Comparison of ENCODE assay signal across 9 cellular contexts in genomic region chr19:27776020-27776419, GRCh38.
DNase-seq lines count a peak whose midpoint lies in the region; ATAC-seq, FAIRE-seq and TF ChIP-seq lines count a peak whose summit lies in the region.
"Had no signal": no experiment of that assay in that cellular context is flagged by ENCODE, and none has a peak within 500 bp of the region (broad histone marks: within the 10 kb centered on the region; RNA-seq: fewer than 3 reads in every experiment).

No MANE protein-coding gene starts in this region.

- FAIRE-seq in HepG2 (lab: Jason Lieb, UNC) = no peak
- no peak for FAIRE-seq in kidney (lab: Jason Lieb, UNC)
- FAIRE-seq: A204.1 had no signal

- no peaks in the 10 kb centered on the region for H3K4me1 ChIP-seq in IMR-90 (ENCODE audit: control insufficient read depth, insufficient read depth, low read length)
- no peaks in the 10 kb centered on the region for H3K4me1 ChIP-seq in HepG2 (ENCODE audit: insufficient read depth, low read length)
- H3K4me1 ChIP-seq in kidney (ENCODE audit: control insufficient read depth in 1 of 2, insufficient read depth in 1 of 2, low read depth in 1 of 2, low read length in 2 of 2) = no peaks in the 10 kb centered on the region

- H3K36me3 ChIP-seq in IMR-90 (ENCODE audit: control insufficient read depth, insufficient read depth, low read length) = peaks cover 12% of the 10 kb centered on the region
- peaks cover 82% of the 10 kb centered on the region for H3K36me3 ChIP-seq in WERI-Rb-1
- peaks cover 7 to 31% of the 10 kb centered on the region in 2 experiments; a peak in 4 of 5 replicates for H3K36me3 ChIP-seq in HepG2 (replicated peaks in 1 of 2; ENCODE audit: control insufficient read depth in 1 of 2, insufficient read depth in 2 of 2, low read length in 2 of 2)
- H3K36me3 ChIP-seq in kidney (ENCODE audit: control insufficient read depth in 1 of 2, insufficient read depth in 2 of 2, low read length in 2 of 2) = peaks cover 0 to 6% of the 10 kb centered on the region in 2 donors

- no peak overlapping the region for H3K23ac ChIP-seq in IMR-90 (ENCODE audit: low read depth, low read length)

- H3K4me3 ChIP-seq in IMR-90 (ENCODE audit: insufficient read depth, low read depth, low read length) = no peak overlapping the region
- H3K4me3 ChIP-seq in WERI-Rb-1 (ENCODE audit: low read depth, low read length) = no peak overlapping the region
- no peak overlapping the region for H3K4me3 ChIP-seq in HepG2 (replicated peaks in 1 of 3; ENCODE audit: insufficient read depth in 1 of 3, low read depth in 2 of 3, low read length in 3 of 3)
- H3K4me3 ChIP-seq in kidney (ENCODE audit: low read length in 2 of 2) = no peak overlapping the region

- no peak overlapping the region for H2AK9ac ChIP-seq in IMR-90 (replicated peaks; ENCODE audit: low read depth, low read length, poor library complexity)

- no peak for TF ChIP-seq EP300 in HepG2 (IDR thresholded peaks at IDR 0.05; ENCODE audit: low read depth in 2 of 2, low read length in 2 of 2)
- no peak for TF ChIP-seq EP300 in HepG2 (CRISPR knock-in tag; IDR thresholded peaks at IDR 0.05; ENCODE audit: borderline replicate concordance)

- H3K18ac ChIP-seq in IMR-90 (ENCODE audit: low read depth, low read length) = no peak overlapping the region

- no peak overlapping the region for H3K27ac ChIP-seq in IMR-90 (ENCODE audit: insufficient read depth, low read length)
- peak overlapping the region; percentile 83 for H3K27ac ChIP-seq in WERI-Rb-1
- H3K27ac ChIP-seq in HepG2 (ENCODE audit: extremely low read length, insufficient read depth, low read length) = no peak overlapping the region
- no peak overlapping the region for H3K27ac ChIP-seq in kidney (ENCODE audit: low read depth in 2 of 2, low read length in 2 of 2)

- H3K4me2 ChIP-seq in IMR-90 (ENCODE audit: low read depth, low read length) = no peak overlapping the region
- H3K4me2 ChIP-seq in HepG2 (ENCODE audit: low read depth, low read length) = no peak overlapping the region

- TF ChIP-seq CTCF in IMR-90 (conservative IDR thresholded peaks at IDR 0.05; ENCODE audit: low read depth, low read length) (no peak), WERI-Rb-1 (IDR thresholded peaks at IDR 0.05; ENCODE audit: low read depth, low read length) (peak; percentile 56), HepG2 (CRISPR knock-in tag; IDR thresholded peaks at IDR 0.05) (no peak), kidney (IDR thresholded peaks at IDR 0.05; ENCODE audit: borderline replicate concordance, extremely low read depth, insufficient read depth) (no peak)

- peak; percentile 46 for DNase-seq in DMS 273 (lab: John Stamatoyannopoulos, UW; ENCODE audit: unreplicated experiment)
- DNase-seq in DMS 273 treated with DMSO at 0.1 percent for 48 hours (lab: John Stamatoyannopoulos, UW) = no peak
- peak; percentile 31 for DNase-seq in IMR-90
- DNase-seq in WERI-Rb-1 = peak; percentile 46
- no peak for DNase-seq in HepG2 (ENCODE audit: low spot score)
- no peak for DNase-seq in kidney
- no peak for DNase-seq in KG1 (lab: John Stamatoyannopoulos, UW)

- WGBS in IMR-90 (ENCODE audit: extremely low coverage in 2 of 2, insufficient read length in 1 of 2), 2 experiments = 89% methylated on average over 4 of the region's 8 CpGs; no CpG with 5 or more reads in 1 of the 2 experiments
- WGBS in HepG2 (ENCODE audit: low lambda C conversion rate) = 77% methylated on average over 8 of the region's 8 CpGs

- H2BK120ac ChIP-seq in IMR-90 (ENCODE audit: low read depth, low read length) = no peak overlapping the region

- in situ Hi-C loops in IMR-90 (cut with MboI; ENCODE audit: low sequenced_read_pairs) (no loop called here), HepG2 (cut with HindIII; ENCODE audit: extremely low pct_ligation_motif_present, low pct_unique_long_range_greater_than_20kb) (no loop called here)

- no peak overlapping the region for H3K4ac ChIP-seq in IMR-90 (ENCODE audit: low read depth, low read length)

- no peak overlapping the region for H3K14ac ChIP-seq in IMR-90 (replicated peaks; ENCODE audit: low read depth, low read length)

- H4K8ac ChIP-seq in IMR-90 (ENCODE audit: low read depth in 2 of 2, low read length in 2 of 2) = no peak overlapping the region

- no peak overlapping the region for H3K56ac ChIP-seq in IMR-90 (ENCODE audit: extremely low read depth, insufficient read depth, low read length)

- no peaks in the 10 kb centered on the region for H3K9me1 ChIP-seq in IMR-90 (ENCODE audit: insufficient read depth, low read length)

- no peak overlapping the region for H4K91ac ChIP-seq in IMR-90 (ENCODE audit: insufficient read depth, low read depth, low read length)

- TF ChIP-seq POLR2A in IMR-90 (IDR thresholded peaks at IDR 0.05; ENCODE audit: low read depth, low read length) = no peak
- no peak for TF ChIP-seq POLR2A in HepG2 (IDR thresholded peaks at IDR 0.05; ENCODE audit: insufficient read depth in 1 of 2, low read depth in 2 of 2, low read length in 2 of 2)

- intact Hi-C loops in IMR-90 (cut with micrococcal nuclease) = no loop called here
- intact Hi-C loops in HepG2 (cut with micrococcal nuclease; ENCODE audit: unreplicated experiment) = loop anchor here (2.0 kb wide), 1 partner anchor 17 kb away; no protein-coding TSS in a partner anchor
- intact Hi-C loops in kidney (cut with DNase I) = no loop called here

- no peak overlapping the region for H2BK20ac ChIP-seq in IMR-90 (ENCODE audit: low read depth, low read length)

- 0 out of 4 replicates have a peak, but pooled peaks cover 0 to 2% of the 10 kb centered on the region in 2 experiments for H3K79me1 ChIP-seq in IMR-90 (ENCODE audit: low read depth in 1 of 2, low read length in 2 of 2)

- H3K9me3 ChIP-seq in IMR-90 (ENCODE audit: control insufficient read depth, insufficient read depth, low read length) = peaks cover 27% of the 10 kb centered on the region
- H3K9me3 ChIP-seq in WERI-Rb-1 (ENCODE audit: severe bottlenecking) = peaks cover 33% of the 10 kb centered on the region
- H3K9me3 ChIP-seq in HepG2 (ENCODE audit: low read length) = peaks cover 28% of the 10 kb centered on the region
- H3K9me3 ChIP-seq in kidney (ENCODE audit: control insufficient read depth in 1 of 2, low read length in 2 of 2) = peaks cover 6 to 12% of the 10 kb centered on the region in 2 donors

- H4K20me1 ChIP-seq in IMR-90 (ENCODE audit: insufficient read depth, low read length) (no peaks in the 10 kb centered on the region), HepG2 (ENCODE audit: insufficient read depth, low read length) (no peaks in the 10 kb centered on the region)

- dilution Hi-C loops in IMR-90 (cut with HindIII; ENCODE audit: low sequenced_read_pairs, unreplicated experiment) = no loop called here

- H3K27me3 ChIP-seq in IMR-90 (ENCODE audit: control insufficient read depth, insufficient read depth, low read length) (no peaks in the 10 kb centered on the region), WERI-Rb-1 (ENCODE audit: insufficient read depth, low read depth, severe bottlenecking) (no peaks in the 10 kb centered on the region), HepG2 (ENCODE audit: control insufficient read depth in 1 of 2, insufficient read depth in 2 of 2, low read length in 2 of 2) (no peaks in the 10 kb centered on the region; a peak in 1 of 5 replicates)

- H4K5ac ChIP-seq in IMR-90 (ENCODE audit: low read depth, low read length) = no peak overlapping the region

- H2AFZ ChIP-seq in IMR-90 (replicated peaks; ENCODE audit: low read length, poor library complexity) = no peak overlapping the region
- no peak overlapping the region for H2AFZ ChIP-seq in HepG2 (ENCODE audit: low read length)

- ATAC-seq in IMR-90 (ENCODE audit: low read depth) = no peak
- 0 out of 3 replicates have a peak, but pooled peaks have one; percentile 38 for ATAC-seq in HepG2
- ATAC-seq in GM18511 (IDR thresholded peaks at IDR 0.05; ENCODE audit: unreplicated experiment) = no peak

- no TSS peak for BruUV-seq in IMR-90 (replicated peaks; lab: Mats Ljungman, UMichigan)
- no TSS peak for BruUV-seq in HepG2 (replicated peaks; lab: Mats Ljungman, UMichigan)

- TF ChIP-seq RAD21 in IMR-90 (IDR thresholded peaks at IDR 0.05; ENCODE audit: low read length) (no peak), HepG2 (CRISPR knock-in tag; IDR thresholded peaks at IDR 0.05) (no peak)

- H2AK5ac ChIP-seq in IMR-90 (ENCODE audit: low read depth, low read length) = no peak overlapping the region

- no peak overlapping the region for H2BK5ac ChIP-seq in IMR-90 (ENCODE audit: low read depth, low read length, poor library complexity, severe bottlenecking)

- POLR2A ChIA-PET in IMR-90 (lab: Charles Lee; ENCODE audit: unreplicated experiment) (no interaction called here), HepG2 (lab: Yijun Ruan, JAX) (interaction anchor here (1.2 kb wide), 1 partner anchor 18 kb away, joined by 5 read pairs; no protein-coding TSS in a partner anchor)

- H2BK15ac ChIP-seq in IMR-90 (ENCODE audit: low read depth, low read length) = no peak overlapping the region

- H3K9ac ChIP-seq in IMR-90 (ENCODE audit: low read depth, low read length) = no peak overlapping the region
- H3K9ac ChIP-seq in HepG2 (ENCODE audit: insufficient read depth, low read depth, low read length) = no peak overlapping the region
- H3K9ac ChIP-seq in kidney (ENCODE audit: low read length in 2 of 2) = no peak overlapping the region

- CTCF ChIA-PET in IMR-90 (lab: Yijun Ruan, JAX) (no interaction called here), HepG2 (lab: Yijun Ruan, JAX; ENCODE audit: low intra/inter-chr PET ratio, low total read pairs) (interaction anchor here (0.8 kb wide), 1 partner anchor 26 kb away, joined by 3 read pairs; no protein-coding TSS in a partner anchor)

- no peaks in the 10 kb centered on the region for H3K79me2 ChIP-seq in HepG2 (ENCODE audit: insufficient read depth, low read length)

TF ChIP-seq in IMR-90, 13 proteins besides CTCF, POLR2A, EP300 and RAD21:
- TF ChIP-seq CHD1 (IDR thresholded peaks at IDR 0.05; ENCODE audit: low read depth, low read length) = no peak
- TF ChIP-seq CEBPB (IDR thresholded peaks at IDR 0.05; ENCODE audit: low read depth, low read length) = peak; percentile 66

TF ChIP-seq in HepG2, 621 proteins besides CTCF, POLR2A, EP300 and RAD21:
- TF ChIP-seq ZC3H13 (CRISPR knock-in tag; IDR thresholded peaks at IDR 0.05) (no peak), CEBPB (IDR thresholded peaks at IDR 0.05; ENCODE audit: borderline replicate concordance, low read depth, low read length) (peak; percentile 40; the same call in 1 of the 2 replicates)
TF ChIP-seq in HepG2: peak in this region for 1.

Comparison
In these comparisons a context has a peak if more than half of its experiments do, and no peak if none do; other contexts are left out.
1. DNase-seq: peak in DMS 273 (single experiment), IMR-90 (single experiment) and WERI-Rb-1 (single experiment); none in DMS 273 treated with DMSO at 0.1 percent for 48 hours (single experiment), HepG2 (single experiment), kidney (single experiment) and KG1 (single experiment).